27 cellular contexts compared by ENCODE assay signal in genomic region chrX:18151157-18151556, GRCh38.
"Had no signal": no experiment of that assay in that cellular context is flagged by ENCODE, and none has a peak within 500 bp of the region (broad histone marks: within the 10 kb centered on the region; RNA-seq: fewer than 3 reads in every experiment).

No MANE protein-coding gene starts in this region.

- H3K36me3 Mint-ChIP-seq: immature natural killer cell; stimulated activated effector memory CD8-positive, alpha-beta T cell treated with anti-CD3 and anti-CD28 coated beads, Interleukin-12 subunit alpha, Interleukin-12 subunit beta, amount 100 ng/mL, for 72 hours had no signal

- H3K4me3 Mint-ChIP-seq: immature natural killer cell; naive thymus-derived CD8-positive, alpha-beta T cell; nephron; neural crest cell; stimulated activated effector memory CD8-positive, alpha-beta T cell treated with anti-CD3 and anti-CD28 coated beads, Interleukin-12 subunit alpha, Interleukin-12 subunit beta, amount 100 ng/mL, for 72 hours; stimulated activated naive CD8-positive, alpha-beta T cell treated with anti-CD3 and anti-CD28 coated beads, Interleukin-15, Interleukin-2, amounts not matched to agents 100 ng/mL and 50 ng/mL, for 24 hours had no signal

- H3K4me1 ChIP-seq: lower lobe of right lung, pancreas, psoas muscle, suprapubic skin, tibial artery, upper lobe of right lung had no signal

- H3K4me1 Mint-ChIP-seq: immature natural killer cell; naive thymus-derived CD8-positive, alpha-beta T cell; nephron; neural crest cell; stimulated activated effector memory CD8-positive, alpha-beta T cell treated with anti-CD3 and anti-CD28 coated beads, Interleukin-12 subunit alpha, Interleukin-12 subunit beta, amount 100 ng/mL, for 72 hours had no signal

- H3K4me3 ChIP-seq: lower lobe of right lung, pancreas, psoas muscle, skin epidermis, suprapubic skin, thoracic aorta, tibial artery, upper lobe of right lung had no signal

- H3K27ac ChIP-seq: lower lobe of right lung, pancreas, psoas muscle, skin epidermis, suprapubic skin, thoracic aorta, tibial artery, upper lobe of right lung had no signal

- ATAC-seq: lower lobe of right lung; naive thymus-derived CD8-positive, alpha-beta T cell; pancreas; sciatic nerve; stimulated activated effector memory CD8-positive, alpha-beta T cell treated with anti-CD3 and anti-CD28 coated beads, Interleukin-12 subunit alpha, Interleukin-12 subunit beta, amount 100 ng/mL, for 72 hours; upper lobe of right lung had no signal

- H3K9me3 ChIP-seq: lower lobe of right lung, pancreas, suprapubic skin, thoracic aorta, tibial artery, upper lobe of right lung had no signal

- H3K27ac Mint-ChIP-seq: immature natural killer cell; naive thymus-derived CD8-positive, alpha-beta T cell; nephron; stimulated activated effector memory CD8-positive, alpha-beta T cell treated with anti-CD3 and anti-CD28 coated beads, Interleukin-12 subunit alpha, Interleukin-12 subunit beta, amount 100 ng/mL, for 72 hours; stimulated activated naive CD8-positive, alpha-beta T cell treated with anti-CD3 and anti-CD28 coated beads, Interleukin-15, Interleukin-2, amounts not matched to agents 100 ng/mL and 50 ng/mL, for 24 hours had no signal

- H3K36me3 ChIP-seq: lower lobe of right lung, pancreas, suprapubic skin, thoracic aorta, tibial artery, upper lobe of right lung had no signal

- FAIRE-seq: kidney, pancreas, urothelium cell line had no signal

- H3K9me3 Mint-ChIP-seq: stimulated activated effector memory CD8-positive, alpha-beta T cell treated with anti-CD3 and anti-CD28 coated beads, Interleukin-12 subunit alpha, Interleukin-12 subunit beta, amount 100 ng/mL, for 72 hours; stimulated activated naive CD8-positive, alpha-beta T cell treated with anti-CD3 and anti-CD28 coated beads, Interleukin-15, Interleukin-2, amounts not matched to agents 100 ng/mL and 50 ng/mL, for 24 hours had no signal

- DNase-seq: hypothalamus; immature natural killer cell; kidney; lower lobe of right lung; mammary epithelial cell; mesenchymal stem cell; naive thymus-derived CD8-positive, alpha-beta T cell; nucleus accumbens; pancreas; posterior cingulate gyrus; psoas muscle; stimulated activated CD4-positive, alpha-beta T cell treated with anti-CD3 and anti-CD28 coated beads, Interleukin-12 subunit alpha, Interleukin-12 subunit beta, amount 100 ng/mL, for 4 hours; stimulated activated CD4-positive, alpha-beta T cell treated with anti-CD3 and anti-CD28 coated beads, Interleukin-15, amount 100 ng/mL, for 24 hours; stimulated activated CD4-positive, alpha-beta T cell treated with anti-CD3 and anti-CD28 coated beads, Interleukin-4, amount 100 ng/mL, for 24 hours; stimulated activated naive CD4-positive, alpha-beta T cell; tibial artery; trophoblast cell; upper lobe of right lung had no signal

- H3K27me3 ChIP-seq: pancreas, suprapubic skin, tibial artery, upper lobe of right lung had no signal
